Comparison of ENCODE assay signal across 1 cellular context in the genomic region with DNA sequence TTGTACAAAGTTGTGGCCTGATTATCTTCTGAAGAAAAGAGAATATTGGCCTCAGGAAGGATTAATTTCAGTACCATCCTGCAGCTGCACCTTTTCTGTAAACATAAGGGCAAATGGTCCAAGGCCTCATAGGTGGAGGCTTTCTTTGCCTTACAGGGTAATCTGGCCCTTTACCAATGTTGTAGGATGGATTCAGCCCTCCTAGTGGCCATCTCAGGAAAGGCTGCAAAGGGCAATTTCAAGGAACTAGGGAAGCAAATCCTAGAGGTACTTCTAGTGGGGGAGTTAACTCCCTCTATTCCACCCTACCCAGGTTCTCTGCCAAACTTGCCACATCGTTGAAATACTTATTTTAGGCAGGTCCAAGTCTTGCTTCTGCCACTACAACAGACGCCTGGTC.
TF ChIP-seq lines count a peak whose summit lies in the region.

No MANE protein-coding gene starts in this region.

TF ChIP-seq in GM23338, 12 proteins besides CTCF, POLR2A, EP300 and RAD21 (continued from another document):
- TF ChIP-seq, protein P1, sequence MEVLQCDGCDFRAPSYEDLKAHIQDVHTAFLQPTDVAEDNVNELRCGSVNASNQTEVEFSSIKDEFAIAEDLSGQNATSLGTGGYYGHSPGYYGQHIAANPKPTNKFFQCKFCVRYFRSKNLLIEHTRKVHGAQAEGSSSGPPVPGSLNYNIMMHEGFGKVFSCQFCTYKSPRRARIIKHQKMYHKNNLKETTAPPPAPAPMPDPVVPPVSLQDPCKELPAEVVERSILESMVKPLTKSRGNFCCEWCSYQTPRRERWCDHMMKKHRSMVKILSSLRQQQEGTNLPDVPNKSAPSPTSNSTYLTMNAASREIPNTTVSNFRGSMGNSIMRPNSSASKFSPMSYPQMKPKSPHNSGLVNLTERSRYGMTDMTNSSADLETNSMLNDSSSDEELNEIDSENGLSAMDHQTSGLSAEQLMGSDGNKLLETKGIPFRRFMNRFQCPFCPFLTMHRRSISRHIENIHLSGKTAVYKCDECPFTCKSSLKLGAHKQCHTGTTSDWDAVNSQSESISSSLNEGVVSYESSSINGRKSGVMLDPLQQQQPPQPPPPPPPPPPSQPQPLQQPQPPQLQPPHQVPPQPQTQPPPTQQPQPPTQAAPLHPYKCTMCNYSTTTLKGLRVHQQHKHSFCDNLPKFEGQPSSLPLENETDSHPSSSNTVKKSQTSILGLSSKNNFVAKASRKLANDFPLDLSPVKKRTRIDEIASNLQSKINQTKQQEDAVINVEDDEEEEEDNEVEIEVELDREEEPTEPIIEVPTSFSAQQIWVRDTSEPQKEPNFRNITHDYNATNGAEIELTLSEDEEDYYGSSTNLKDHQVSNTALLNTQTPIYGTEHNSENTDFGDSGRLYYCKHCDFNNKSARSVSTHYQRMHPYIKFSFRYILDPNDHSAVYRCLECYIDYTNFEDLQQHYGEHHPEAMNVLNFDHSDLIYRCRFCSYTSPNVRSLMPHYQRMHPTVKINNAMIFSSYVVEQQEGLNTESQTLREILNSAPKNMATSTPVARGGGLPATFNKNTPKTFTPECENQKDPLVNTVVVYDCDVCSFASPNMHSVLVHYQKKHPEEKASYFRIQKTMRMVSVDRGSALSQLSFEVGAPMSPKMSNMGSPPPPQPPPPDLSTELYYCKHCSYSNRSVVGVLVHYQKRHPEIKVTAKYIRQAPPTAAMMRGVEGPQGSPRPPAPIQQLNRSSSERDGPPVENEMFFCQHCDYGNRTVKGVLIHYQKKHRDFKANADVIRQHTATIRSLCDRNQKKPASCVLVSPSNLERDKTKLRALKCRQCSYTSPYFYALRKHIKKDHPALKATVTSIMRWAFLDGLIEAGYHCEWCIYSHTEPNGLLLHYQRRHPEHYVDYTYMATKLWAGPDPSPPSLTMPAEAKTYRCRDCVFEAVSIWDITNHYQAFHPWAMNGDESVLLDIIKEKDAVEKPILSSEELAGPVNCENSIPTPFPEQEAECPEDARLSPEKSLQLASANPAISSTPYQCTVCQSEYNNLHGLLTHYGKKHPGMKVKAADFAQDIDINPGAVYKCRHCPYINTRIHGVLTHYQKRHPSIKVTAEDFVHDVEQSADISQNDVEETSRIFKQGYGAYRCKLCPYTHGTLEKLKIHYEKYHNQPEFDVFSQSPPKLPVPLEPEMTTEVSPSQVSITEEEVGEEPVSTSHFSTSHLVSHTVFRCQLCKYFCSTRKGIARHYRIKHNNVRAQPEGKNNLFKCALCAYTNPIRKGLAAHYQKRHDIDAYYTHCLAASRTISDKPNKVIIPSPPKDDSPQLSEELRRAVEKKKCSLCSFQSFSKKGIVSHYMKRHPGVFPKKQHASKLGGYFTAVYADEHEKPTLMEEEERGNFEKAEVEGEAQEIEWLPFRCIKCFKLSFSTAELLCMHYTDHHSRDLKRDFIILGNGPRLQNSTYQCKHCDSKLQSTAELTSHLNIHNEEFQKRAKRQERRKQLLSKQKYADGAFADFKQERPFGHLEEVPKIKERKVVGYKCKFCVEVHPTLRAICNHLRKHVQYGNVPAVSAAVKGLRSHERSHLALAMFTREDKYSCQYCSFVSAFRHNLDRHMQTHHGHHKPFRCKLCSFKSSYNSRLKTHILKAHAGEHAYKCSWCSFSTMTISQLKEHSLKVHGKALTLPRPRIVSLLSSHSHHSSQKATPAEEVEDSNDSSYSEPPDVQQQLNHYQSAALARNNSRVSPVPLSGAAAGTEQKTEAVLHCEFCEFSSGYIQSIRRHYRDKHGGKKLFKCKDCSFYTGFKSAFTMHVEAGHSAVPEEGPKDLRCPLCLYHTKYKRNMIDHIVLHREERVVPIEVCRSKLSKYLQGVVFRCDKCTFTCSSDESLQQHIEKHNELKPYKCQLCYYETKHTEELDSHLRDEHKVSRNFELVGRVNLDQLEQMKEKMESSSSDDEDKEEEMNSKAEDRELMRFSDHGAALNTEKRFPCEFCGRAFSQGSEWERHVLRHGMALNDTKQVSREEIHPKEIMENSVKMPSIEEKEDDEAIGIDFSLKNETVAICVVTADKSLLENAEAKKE (CRISPR knock-in tag; IDR thresholded peaks at IDR 0.05) = no peak
- TF ChIP-seq, protein P2, sequence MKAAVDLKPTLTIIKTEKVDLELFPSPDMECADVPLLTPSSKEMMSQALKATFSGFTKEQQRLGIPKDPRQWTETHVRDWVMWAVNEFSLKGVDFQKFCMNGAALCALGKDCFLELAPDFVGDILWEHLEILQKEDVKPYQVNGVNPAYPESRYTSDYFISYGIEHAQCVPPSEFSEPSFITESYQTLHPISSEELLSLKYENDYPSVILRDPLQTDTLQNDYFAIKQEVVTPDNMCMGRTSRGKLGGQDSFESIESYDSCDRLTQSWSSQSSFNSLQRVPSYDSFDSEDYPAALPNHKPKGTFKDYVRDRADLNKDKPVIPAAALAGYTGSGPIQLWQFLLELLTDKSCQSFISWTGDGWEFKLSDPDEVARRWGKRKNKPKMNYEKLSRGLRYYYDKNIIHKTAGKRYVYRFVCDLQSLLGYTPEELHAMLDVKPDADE (IDR thresholded peaks at IDR 0.05) = no peak
TF ChIP-seq in GM23338: peak in this region for 0.
